Comparison of ENCODE assay signal across 32 cellular contexts in the genomic region with DNA sequence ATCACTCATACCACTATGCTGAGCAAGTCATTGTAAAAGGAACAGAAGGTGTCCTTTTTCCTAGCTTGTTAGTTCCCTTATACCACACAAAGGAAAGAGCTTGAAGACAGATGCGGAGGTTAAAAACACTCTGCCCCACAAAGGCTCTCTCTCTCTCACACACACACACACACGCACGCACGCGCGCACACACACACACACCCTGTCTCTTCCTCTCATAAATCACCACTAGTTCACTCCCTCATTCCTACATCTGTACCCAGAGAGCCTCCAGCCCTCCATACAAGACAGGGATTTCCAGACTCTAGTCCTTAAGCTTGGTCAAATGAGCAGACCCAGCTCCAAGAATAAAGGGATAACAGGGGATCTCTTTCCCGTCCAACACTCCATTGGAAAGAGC.
"Had no signal": no experiment of that assay in that cellular context is flagged by ENCODE, and none has a peak within 500 bp of the region (broad histone marks: within the 10 kb centered on the region; RNA-seq: fewer than 3 reads in every experiment).

No MANE protein-coding gene starts in this region.

- H3K27ac ChIP-seq: brain microvascular endothelial cell, WERI-Rb-1 had no signal

- H3K36me3 ChIP-seq: brain microvascular endothelial cell, esophagus squamous epithelium, gastroesophageal sphincter, WERI-Rb-1 had no signal

- DNase-seq: activated B cell treated with CpG ODN at 0.5 μM for 24 hours; activated CD4-positive, alpha-beta T cell treated with anti-CD3 and anti-CD28 coated beads for 48 hours; activated CD4-positive, alpha-beta T cell treated with anti-CD3 and anti-CD28 coated beads, Interleukin-2, amount 50 U/mL, for 1 hour; activated CD4-positive, alpha-beta T cell treated with anti-CD3 and anti-CD28 coated beads, Interleukin-2, amount 50 U/mL, for 48 hours; activated CD8-positive, alpha-beta memory T cell treated with anti-CD3 and anti-CD28 coated beads for 24 hours; activated CD8-positive, alpha-beta T cell treated with anti-CD3 and anti-CD28 coated beads for 36 hours; activated effector memory CD4-positive, alpha-beta T cell treated with Interleukin-2 at 50 U/mL for 16 hours; activated gamma-delta T cell treated with Interleukin-2 at 50 U/mL for 16 hours; activated naive CD4-positive, alpha-beta T cell treated with anti-CD3 and anti-CD28 coated beads, Interleukin-2, amount 50 U/mL, for 16 hours; activated naive CD4-positive, alpha-beta T cell treated with Interleukin-2 at 50 U/mL for 16 hours; activated T-cell treated with anti-CD3 and anti-CD28 coated beads, Interleukin-2, amount 50 U/mL, for 4 hours; amniotic stem cell; anterior cingulate cortex; brain microvascular endothelial cell; caudate nucleus; cortex of kidney; dermis blood vessel endothelial cell; effector CD4-positive, alpha-beta T cell; effector memory CD8-positive, alpha-beta T cell; erythroblast; esophagus squamous epithelium; foreskin melanocyte; T-helper 1 cell; T-helper 17 cell; T1000; WERI-Rb-1 had no signal

- FAIRE-seq: astrocyte, bronchial epithelial cell, colon had no signal

- ATAC-seq: activated CD4-positive, CD25-positive, alpha-beta regulatory T cell treated with anti-CD3 and anti-CD28 coated beads, Interleukin-2, amount 50 U/mL, for 24 hours; activated CD8-positive, alpha-beta T cell treated with anti-CD3 and anti-CD28 coated beads for 36 hours; activated T-cell treated with anti-CD3 and anti-CD28 coated beads, Interleukin-2, amount 50 U/mL, for 4 hours; activated T-helper 17 cell treated with anti-CD3 and anti-CD28 coated beads, Interleukin-2, amount 50 U/mL, for 72 hours; effector memory CD8-positive, alpha-beta T cell; gastroesophageal sphincter; T-helper 17 cell had no signal

- H3K27me3 ChIP-seq: brain microvascular endothelial cell, esophagus squamous epithelium, gastroesophageal sphincter had no signal

- H3K4me3 ChIP-seq: esophagus squamous epithelium, gastroesophageal sphincter had no signal

- H3K9me3 ChIP-seq: esophagus squamous epithelium, gastroesophageal sphincter had no signal
